Comparison of ENCODE assay signal across 37 cellular contexts in genomic region chr5:34712565-34712964, GRCh38. TPM values are rescaled to one million over a fixed set of nuclear protein-coding genes. Genes with fewer than 3 reads are reported as not detected.
"Had no signal": no experiment of that assay in that cellular context is flagged by ENCODE, and none has a peak within 500 bp of the region (broad histone marks: within the 10 kb centered on the region; RNA-seq: fewer than 3 reads in every experiment).

No MANE protein-coding gene starts in this region.

- H3K4me3 ChIP-seq: adrenal gland, breast epithelium, cardiac muscle cell, coronary artery, dorsolateral prefrontal cortex, esophagus muscularis mucosa, gastrocnemius medialis, heart left ventricle had no signal

- H3K36me3 ChIP-seq: adrenal gland, breast epithelium, cardiac muscle cell, esophagus muscularis mucosa, gastrocnemius medialis, heart left ventricle had no signal

- H3K4me1 Mint-ChIP-seq: activated CD4-positive, alpha-beta T cell treated with anti-CD3 and anti-CD28 coated beads for 36 hours; activated CD4-positive, alpha-beta T cell treated with anti-CD3 and anti-CD28 coated beads, Interleukin-2, amount 10 ng/mL, durations not matched to agents 24 days and 14 days; activated CD8-positive, alpha-beta memory T cell treated with anti-CD3 and anti-CD28 coated beads, Interleukin-2, amount 10 ng/mL, durations not matched to agents 7 days and 5 days; activated naive CD4-positive, alpha-beta T cell treated with anti-CD3 and anti-CD28 coated beads, Interleukin-2, amount 50 U/mL, for 24 hours; activated naive CD8-positive, alpha-beta T cell treated with anti-CD3 and anti-CD28 coated beads for 36 hours had no signal

- H3K36me3 Mint-ChIP-seq: activated CD4-positive, alpha-beta memory T cell treated with anti-CD3 and anti-CD28 coated beads for 36 hours; activated CD8-positive, alpha-beta memory T cell treated with anti-CD3 and anti-CD28 coated beads, Interleukin-2, amount 10 ng/mL, durations not matched to agents 7 days and 5 days; activated naive CD4-positive, alpha-beta T cell treated with anti-CD3 and anti-CD28 coated beads, Interleukin-2, amount 50 U/mL, for 24 hours; activated naive CD8-positive, alpha-beta T cell treated with anti-CD3 and anti-CD28 coated beads for 36 hours had no signal

- H3K9me3 ChIP-seq: adrenal gland, breast epithelium, esophagus muscularis mucosa, gastrocnemius medialis, heart left ventricle had no signal

- H3K27me3 Mint-ChIP-seq: activated CD4-positive, alpha-beta T cell treated with anti-CD3 and anti-CD28 coated beads for 36 hours; activated CD4-positive, alpha-beta T cell treated with anti-CD3 and anti-CD28 coated beads, Interleukin-2, amount 10 ng/mL, durations not matched to agents 24 days and 14 days; dendritic cell treated with granulocyte-macrophage colony-stimulating factor and Interleukin-4, amounts not matched to agents 40 ng/mL and 50 ng/mL, for 4 days had no signal

- H3K4me1 ChIP-seq: breast epithelium, gastrocnemius medialis had no signal

- H3K4me3 Mint-ChIP-seq: activated CD4-positive, alpha-beta memory T cell treated with anti-CD3 and anti-CD28 coated beads for 36 hours; activated CD4-positive, alpha-beta T cell treated with anti-CD3 and anti-CD28 coated beads for 36 hours; activated CD4-positive, alpha-beta T cell treated with anti-CD3 and anti-CD28 coated beads, Interleukin-2, amount 10 ng/mL, durations not matched to agents 24 days and 14 days; activated CD8-positive, alpha-beta memory T cell treated with anti-CD3 and anti-CD28 coated beads, Interleukin-2, amount 10 ng/mL, durations not matched to agents 7 days and 5 days; activated CD8-positive, alpha-beta T cell treated with anti-CD3 and anti-CD28 coated beads, Interleukin-2, amount 10 ng/mL, durations not matched to agents 7 days and 5 days; activated naive CD4-positive, alpha-beta T cell treated with anti-CD3 and anti-CD28 coated beads for 36 hours; activated naive CD4-positive, alpha-beta T cell treated with anti-CD3 and anti-CD28 coated beads, Interleukin-2, amount 50 U/mL, for 24 hours; activated naive CD8-positive, alpha-beta T cell treated with anti-CD3 and anti-CD28 coated beads for 36 hours; activated naive CD8-positive, alpha-beta T cell treated with anti-CD3 and anti-CD28 coated beads, Interleukin-2, amount 50 U/mL, for 24 hours; activated T-helper 1 cell treated with anti-CD3 and anti-CD28 coated beads, Interleukin-12 subunit alpha, Interleukin-12 subunit beta, Interleukin-2, Interleukin-4 antibody, amounts not matched to agents 30 ng/mL and 10 ng/mL and 1 ng/mL, durations not matched to agents 14 hours and 24 hours and 36 hours; brain; dendritic cell treated with granulocyte-macrophage colony-stimulating factor and Interleukin-4, amounts not matched to agents 40 ng/mL and 50 ng/mL, for 4 days; endodermal cell had no signal

- H3K27me3 ChIP-seq: adrenal gland, breast epithelium, cardiac muscle cell, dorsolateral prefrontal cortex, esophagus muscularis mucosa, foreskin keratinocyte, gastrocnemius medialis, heart left ventricle had no signal

- ATAC-seq: activated CD4-positive, alpha-beta T cell treated with anti-CD3 and anti-CD28 coated beads for 36 hours; activated CD8-positive, alpha-beta memory T cell treated with anti-CD3 and anti-CD28 coated beads, Interleukin-2, amount 10 ng/mL, durations not matched to agents 7 days and 5 days; activated CD8-positive, alpha-beta T cell treated with anti-CD3 and anti-CD28 coated beads, Interleukin-2, amount 10 ng/mL, durations not matched to agents 7 days and 5 days; activated naive CD8-positive, alpha-beta T cell treated with anti-CD3 and anti-CD28 coated beads, Interleukin-2, amount 50 U/mL, for 24 hours; foreskin keratinocyte; gastrocnemius medialis; heart left ventricle had no signal

- H3K27ac ChIP-seq: adrenal gland, breast epithelium, cardiac muscle cell, coronary artery, dorsolateral prefrontal cortex, foreskin keratinocyte, gastrocnemius medialis, heart left ventricle had no signal

- H3K27ac Mint-ChIP-seq: activated CD4-positive, alpha-beta memory T cell treated with anti-CD3 and anti-CD28 coated beads for 36 hours; activated CD4-positive, alpha-beta T cell treated with anti-CD3 and anti-CD28 coated beads for 36 hours; activated CD4-positive, alpha-beta T cell treated with anti-CD3 and anti-CD28 coated beads, Interleukin-2, amount 10 ng/mL, durations not matched to agents 24 days and 14 days; activated CD8-positive, alpha-beta memory T cell treated with anti-CD3 and anti-CD28 coated beads, Interleukin-2, amount 10 ng/mL, durations not matched to agents 7 days and 5 days; activated CD8-positive, alpha-beta T cell treated with anti-CD3 and anti-CD28 coated beads, Interleukin-2, amount 10 ng/mL, durations not matched to agents 7 days and 5 days; activated naive CD4-positive, alpha-beta T cell treated with anti-CD3 and anti-CD28 coated beads for 36 hours; activated naive CD4-positive, alpha-beta T cell treated with anti-CD3 and anti-CD28 coated beads, Interleukin-2, amount 50 U/mL, for 24 hours; activated naive CD8-positive, alpha-beta T cell treated with anti-CD3 and anti-CD28 coated beads for 36 hours; activated naive CD8-positive, alpha-beta T cell treated with anti-CD3 and anti-CD28 coated beads, Interleukin-2, amount 50 U/mL, for 24 hours; activated T-helper 1 cell treated with anti-CD3 and anti-CD28 coated beads, Interleukin-12 subunit alpha, Interleukin-12 subunit beta, Interleukin-2, Interleukin-4 antibody, amounts not matched to agents 30 ng/mL and 10 ng/mL and 1 ng/mL, durations not matched to agents 14 hours and 24 hours and 36 hours; activated T-helper 2 cell treated with anti-CD3 and anti-CD28 coated beads, Interferon-gamma antibody, Interleukin-2, Interleukin-4, amounts not matched to agents 10 μg/mL and 5 μg/mL and 100 μg/mL, durations not matched to agents 14 hours and 24 hours and 36 hours; brain; dendritic cell treated with granulocyte-macrophage colony-stimulating factor and Interleukin-4, amounts not matched to agents 40 ng/mL and 50 ng/mL, for 4 days; endodermal cell had no signal

- H3K9me3 Mint-ChIP-seq: activated CD4-positive, alpha-beta memory T cell treated with anti-CD3 and anti-CD28 coated beads for 36 hours; activated CD4-positive, alpha-beta T cell treated with anti-CD3 and anti-CD28 coated beads, Interleukin-2, amount 10 ng/mL, durations not matched to agents 24 days and 14 days; activated naive CD4-positive, alpha-beta T cell treated with anti-CD3 and anti-CD28 coated beads for 36 hours; activated naive CD4-positive, alpha-beta T cell treated with anti-CD3 and anti-CD28 coated beads, Interleukin-2, amount 50 U/mL, for 24 hours; activated naive CD8-positive, alpha-beta T cell treated with anti-CD3 and anti-CD28 coated beads for 36 hours; activated naive CD8-positive, alpha-beta T cell treated with anti-CD3 and anti-CD28 coated beads, Interleukin-2, amount 50 U/mL, for 24 hours; activated T-helper 1 cell treated with anti-CD3 and anti-CD28 coated beads, Interleukin-12 subunit alpha, Interleukin-12 subunit beta, Interleukin-2, Interleukin-4 antibody, amounts not matched to agents 30 ng/mL and 10 ng/mL and 1 ng/mL, durations not matched to agents 14 hours and 24 hours and 36 hours; activated T-helper 2 cell treated with anti-CD3 and anti-CD28 coated beads, Interferon-gamma antibody, Interleukin-2, Interleukin-4, amounts not matched to agents 10 μg/mL and 5 μg/mL and 100 μg/mL, durations not matched to agents 14 hours and 24 hours and 36 hours; dendritic cell treated with granulocyte-macrophage colony-stimulating factor and Interleukin-4, amounts not matched to agents 40 ng/mL and 50 ng/mL, for 4 days; endodermal cell had no signal

- DNase-seq: activated CD4-positive, alpha-beta memory T cell treated with anti-CD3 and anti-CD28 coated beads for 36 hours; activated CD4-positive, alpha-beta T cell treated with anti-CD3 and anti-CD28 coated beads for 36 hours; activated CD4-positive, alpha-beta T cell treated with anti-CD3 and anti-CD28 coated beads, Interleukin-2, amount 10 ng/mL, durations not matched to agents 24 days and 14 days; activated CD4-positive, CD25-positive, alpha-beta regulatory T cell; activated CD4-positive, CD25-positive, alpha-beta regulatory T cell treated with anti-CD3 and anti-CD28 coated beads, Interleukin-2, amount 50 U/mL, for 72 hours; activated CD8-positive, alpha-beta memory T cell treated with anti-CD3 and anti-CD28 coated beads, Interleukin-2, amount 10 ng/mL, durations not matched to agents 7 days and 5 days; activated CD8-positive, alpha-beta memory T cell treated with anti-CD3 and anti-CD28 coated beads, Interleukin-2, amount 50 U/mL, for 4 hours; activated CD8-positive, alpha-beta T cell treated with anti-CD3 and anti-CD28 coated beads, Interleukin-2, amount 10 ng/mL, durations not matched to agents 7 days and 5 days; activated effector memory CD4-positive, alpha-beta T cell treated with anti-CD3 and anti-CD28 coated beads, Interleukin-2, amount 50 U/mL, for 16 hours; activated naive CD4-positive, alpha-beta T cell treated with anti-CD3 and anti-CD28 coated beads for 36 hours; activated naive CD8-positive, alpha-beta T cell treated with anti-CD3 and anti-CD28 coated beads for 36 hours; activated naive CD8-positive, alpha-beta T cell treated with anti-CD3 and anti-CD28 coated beads, Interleukin-2, amount 50 U/mL, for 24 hours; activated T-cell treated with anti-CD3 and anti-CD28 coated beads, Interleukin-2, amount 50 U/mL, for 1 hour; activated T-cell treated with anti-CD3 and anti-CD28 coated beads, Interleukin-2, amount 50 U/mL, for 48 hours; adrenal gland; amygdala; aorta; central memory CD4-positive, alpha-beta T cell; cerebellar nuclear complex; dorsolateral prefrontal cortex; effector memory CD4-positive, alpha-beta T cell; endodermal cell; erythroblast; foreskin keratinocyte; gastrocnemius medialis; glutamatergic neuron; heart left ventricle; T-helper 2 cell had no signal

RNA-seq across cellular contexts. Expression of gene RAI14, which starts 56.4 kb away (rescaled TPM):
- total RNA-seq: activated CD8-positive, alpha-beta T cell treated with anti-CD3 and anti-CD28 coated beads, Interleukin-2, amount 10 ng/mL, durations not matched to agents 7 days and 5 days had no signal
